Comparison of ENCODE assay signal across 11 cellular contexts in the genomic region with DNA sequence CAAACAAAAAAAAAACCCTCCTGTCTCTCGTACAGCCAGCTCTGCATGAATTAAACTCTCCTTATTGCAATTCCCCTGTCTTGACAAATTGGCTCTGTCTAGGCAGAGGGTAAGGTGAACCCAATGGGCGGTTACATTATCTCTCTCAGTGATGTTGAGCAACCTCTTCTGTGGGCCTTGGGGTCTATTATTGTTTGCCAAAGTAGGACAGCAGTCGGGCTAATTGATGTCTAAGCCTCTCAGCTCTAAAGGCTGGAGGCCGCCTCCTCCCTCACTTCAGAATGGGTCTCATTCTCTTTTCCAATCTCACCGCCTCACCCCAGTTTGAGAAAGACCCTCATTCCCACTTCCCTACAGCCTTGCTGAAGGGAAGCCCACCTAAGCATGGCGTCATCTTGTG. TPM values are rescaled to one million over a fixed set of nuclear protein-coding genes. Genes with fewer than 3 reads are reported as not detected.
DNase-seq lines count a peak whose midpoint lies in the region; ATAC-seq and TF ChIP-seq lines count a peak whose summit lies in the region.
"Had no signal": no experiment of that assay in that cellular context is flagged by ENCODE, and none has a peak within 500 bp of the region (broad histone marks: within the 10 kb centered on the region; RNA-seq: fewer than 3 reads in every experiment).

No MANE protein-coding gene starts in this region.

- H3K27me3 Mint-ChIP-seq in CD8-positive, alpha-beta memory T cell = no peaks in the 10 kb centered on the region

- peak overlapping the region; percentile 14 for H3K4me3 ChIP-seq in CD8-positive, alpha-beta memory T cell (ENCODE audit: low read length)
- H3K4me3 ChIP-seq in esophagus (ENCODE audit: low read depth in 1 of 2, low read length in 2 of 2) = no peak overlapping the region
- H3K4me3 ChIP-seq in psoas muscle = no peak overlapping the region
- H3K4me3 ChIP-seq: HAP-1 had no signal

- intact Hi-C loops in psoas muscle (cut with DNase I) = loop anchor here (2.0 kb wide), 2 partner anchors 33 to 35 kb away; no protein-coding TSS in a partner anchor

- H3K4me1 ChIP-seq in CD8-positive, alpha-beta memory T cell (ENCODE audit: insufficient read depth, low read length) = peaks cover 70% of the 10 kb centered on the region
- H3K4me1 ChIP-seq in esophagus (ENCODE audit: control insufficient read depth in 2 of 2, insufficient read depth in 2 of 2, low read length in 1 of 2) (peaks cover 2 to 31% of the 10 kb centered on the region in 2 donors), psoas muscle (peaks cover 59% of the 10 kb centered on the region)

- peak overlapping the region; percentile 96 to 100 (median 99) for H3K27ac Mint-ChIP-seq in CD8-positive, alpha-beta memory T cell

- H3K27ac ChIP-seq in CD8-positive, alpha-beta memory T cell (ENCODE audit: low read depth, low read length) = peak overlapping the region; percentile 22
- peak overlapping the region; percentile 100 for H3K27ac ChIP-seq in RWPE1
- H3K27ac ChIP-seq in esophagus (ENCODE audit: low read depth in 2 of 2, low read length in 1 of 2) = peak overlapping the region; percentile 89 to 95
- peak overlapping the region; percentile 89 for H3K27ac ChIP-seq in psoas muscle

- H3K4me3 Mint-ChIP-seq in CD8-positive, alpha-beta memory T cell = peak overlapping the region; percentile 63 to 94 (median 74)
- H3K4me3 Mint-ChIP-seq: WTC11 had no signal

- peaks cover 0 to 16% (median 0%) of the 10 kb centered on the region in 3 donors for H3K36me3 Mint-ChIP-seq in CD8-positive, alpha-beta memory T cell
- H3K36me3 Mint-ChIP-seq: WTC11 had no signal

- H3K36me3 ChIP-seq in CD8-positive, alpha-beta memory T cell (ENCODE audit: insufficient read depth, low read length) = no peaks in the 10 kb centered on the region
- H3K36me3 ChIP-seq in esophagus (ENCODE audit: control insufficient read depth in 2 of 2, insufficient read depth in 2 of 2, low read length in 1 of 2) (peaks cover 0 to 1% of the 10 kb centered on the region in 2 donors), psoas muscle (ENCODE audit: insufficient read depth in 1 of 2, low read depth in 1 of 2) (peaks cover 0 to 13% of the 10 kb centered on the region in 2 donors)

- no peaks in the 10 kb centered on the region for H3K9me3 ChIP-seq in CD8-positive, alpha-beta memory T cell (ENCODE audit: low read length)
- H3K9me3 ChIP-seq in esophagus (ENCODE audit: control insufficient read depth in 2 of 2, insufficient read depth in 1 of 2, low read depth in 1 of 2, low read length in 1 of 2) (no peaks in the 10 kb centered on the region), psoas muscle (no peaks in the 10 kb centered on the region)
- H3K9me3 ChIP-seq: HAP-1 had no signal

- TF ChIP-seq CTCF in RWPE1 (conservative IDR thresholded peaks at IDR 0.05; ENCODE audit: low read depth) = no peak
- no peak for TF ChIP-seq CTCF in psoas muscle (IDR thresholded peaks at IDR 0.05)

- POLR2A ChIA-PET in CD8-positive, alpha-beta memory T cell (lab: Charles Lee) = interaction anchor here (0.5 to 4.9 kb wide), 6 partner anchors 35 to 124 kb away, joined by 3 to 56 read pairs (median 4); a partner anchor contains a TSS
- POLR2A ChIA-PET in RWPE1 (lab: Yijun Ruan, JAX; ENCODE audit: low non-redundant PET) = no interaction called here

- no peak for DNase-seq in CD8-positive, alpha-beta memory T cell
- DNase-seq in RWPE1 (ENCODE audit: low spot score) = no peak
- DNase-seq in psoas muscle = no peak
- no peak for DNase-seq in NCI-H2196 treated with DMSO at 0.1 percent for 48 hours (lab: John Stamatoyannopoulos, UW; ENCODE audit: unreplicated experiment)
- DNase-seq in 8988T = no peak
- no peak for DNase-seq in H4 (ENCODE audit: low spot score)
- DNase-seq: MM.1S had no signal

- WGBS in esophagus, 2 donors = 78 to 85% methylated on average over 6 of the region's 6 CpGs
- WGBS in psoas muscle, 3 donors = 81 to 93% (median 86%) methylated on average over 6 of the region's 6 CpGs

- H3K9me3 Mint-ChIP-seq in CD8-positive, alpha-beta memory T cell = no peaks in the 10 kb centered on the region
- H3K9me3 Mint-ChIP-seq: WTC11 had no signal

- ATAC-seq in psoas muscle (no peak), HG03354 (IDR thresholded peaks at IDR 0.05; ENCODE audit: poor library complexity, severe bottlenecking, unreplicated experiment) (no peak)
- ATAC-seq: WTC11 had no signal

- no peaks in the 10 kb centered on the region for H3K27me3 ChIP-seq in CD8-positive, alpha-beta memory T cell (ENCODE audit: insufficient read depth, low read length, poor library complexity, severe bottlenecking)
- no peaks in the 10 kb centered on the region for H3K27me3 ChIP-seq in esophagus (ENCODE audit: control insufficient read depth in 1 of 2, insufficient read depth in 2 of 2, low read length in 2 of 2)
- H3K27me3 ChIP-seq in psoas muscle (ENCODE audit: insufficient read depth in 3 of 3, low read length in 2 of 3) = no peaks in the 10 kb centered on the region

- H3K4me1 Mint-ChIP-seq in CD8-positive, alpha-beta memory T cell = peaks cover 56 to 72% (median 58%) of the 10 kb centered on the region in 3 donors

- CTCF ChIA-PET in CD8-positive, alpha-beta memory T cell (lab: Charles Lee) = interaction anchor here (0.8 to 8.0 kb wide), 7 partner anchors 13 to 126 kb away, joined by 3 to 54 read pairs (median 4); a partner anchor contains a TSS
- CTCF ChIA-PET in RWPE1 (lab: Yijun Ruan, JAX) = interaction anchor here (2.4 kb wide), 1 partner anchor 33 kb away, joined by 9 read pairs; no protein-coding TSS in a partner anchor

RNA-seq across cellular contexts. Expression of a gene that starts 1.3 kb away (rescaled TPM):
- 10 to 100 TPM; 13.3 to 13.8 TPM for total RNA-seq in CD8-positive, alpha-beta memory T cell
- 14.6 TPM for polyA plus RNA-seq in CD8-positive, alpha-beta memory T cell
- polyA plus RNA-seq in esophagus (1 to 10 TPM; 2.4 to 6.0 TPM), psoas muscle (10 to 100 TPM in 1 of 3 donors, 1 to 10 TPM in 2; 3.7 to 18.5 (median 6.1) TPM)
- total RNA-seq in psoas muscle = 1 to 10 TPM; 5.7 to 8.8 (median 7.2) TPM
- 0.10 and 0.91 TPM in 2 replicates for total RNA-seq in H4 (2014; rRNA removed; shearing (Covaris generic))

RNA-seq across cellular contexts. Expression of a gene that starts 2.7 kb away (rescaled TPM):
- 10 to 100 TPM; 44.9 to 49.8 TPM for total RNA-seq in CD8-positive, alpha-beta memory T cell
- 60.6 TPM for polyA plus RNA-seq in CD8-positive, alpha-beta memory T cell
- polyA plus RNA-seq in esophagus = 10 to 100 TPM; 25.2 to 27.8 TPM
- total RNA-seq in psoas muscle = 10 to 100 TPM in 3 of 4 donors, 1 to 10 TPM in 1; 7.4 to 27.7 (median 13.9) TPM
- 10 to 100 TPM; 10.6 to 20.8 (median 12.9) TPM for polyA plus RNA-seq in psoas muscle
- 16.3 and 37.3 TPM in 2 replicates for total RNA-seq in H4 (2014; rRNA removed; shearing (Covaris generic))

RNA-seq across cellular contexts. Expression of a gene that starts 29.2 kb away (rescaled TPM):
- 1 to 10 TPM in 1 of 2 experiments, under 1 TPM in 1; 0.91 to 1.2 TPM for total RNA-seq in CD8-positive, alpha-beta memory T cell
- 0.59 TPM for polyA plus RNA-seq in CD8-positive, alpha-beta memory T cell
- polyA plus RNA-seq in esophagus (under 1 TPM; 0.10 to 0.16 TPM), psoas muscle (under 1 TPM; 0.05 to 0.09 (median 0.08) TPM)
- total RNA-seq in psoas muscle = under 1 TPM in 1 of 4 donors, not detected in 3; 0.25 TPM
- 1.1 and 1.6 TPM in 2 replicates for total RNA-seq in H4 (2014; rRNA removed; shearing (Covaris generic))

RNA-seq across cellular contexts. Expression of a gene that starts 38.8 kb away (rescaled TPM):
- total RNA-seq in CD8-positive, alpha-beta memory T cell = 100 to 1,000 TPM; 196 to 204 TPM
- 2.7 TPM for polyA plus RNA-seq in CD8-positive, alpha-beta memory T cell
- 1,000 to 10,000 TPM in 1 of 2 donors, 100 to 1,000 TPM in 1; 536 to 1,203 TPM for polyA plus RNA-seq in esophagus
- total RNA-seq in psoas muscle = 1,000 to 10,000 TPM in 1 of 4 donors, 100 to 1,000 TPM in 3; 517 to 1,759 (median 646) TPM
- polyA plus RNA-seq in psoas muscle = 100 to 1,000 TPM; 474 to 758 (median 716) TPM
- 2.9 and 3.4 TPM in 2 replicates for total RNA-seq in H4 (2014; rRNA removed; shearing (Covaris generic))

RNA-seq across cellular contexts. Expression of a gene that starts 50.1 kb away (rescaled TPM):
- 10 to 100 TPM; 65.8 to 71.9 TPM for total RNA-seq in CD8-positive, alpha-beta memory T cell
- 61.5 TPM for polyA plus RNA-seq in CD8-positive, alpha-beta memory T cell
- 10 to 100 TPM; 12.2 to 17.4 TPM for polyA plus RNA-seq in esophagus
- total RNA-seq in psoas muscle = 10 to 100 TPM; 26.5 to 43.8 (median 40.6) TPM
- polyA plus RNA-seq in psoas muscle = 10 to 100 TPM; 24.8 to 39.2 (median 29.7) TPM
- 29.0 and 29.2 TPM in 2 replicates for total RNA-seq in H4 (2014; rRNA removed; shearing (Covaris generic))

Comparison
In these comparisons a context has a peak if more than half of its experiments do, and no peak if none do; other contexts are left out.
1. H3K27ac ChIP-seq: peak in every context shown above with its lines; median percentile 100 in RWPE1; 92 in esophagus; 89 in psoas muscle; 22 in CD8-positive, alpha-beta memory T cell.